3 cellular contexts compared by ENCODE assay signal in genomic region chr22:38146166-38146565, GRCh38. TPM values are rescaled to one million over a fixed set of nuclear protein-coding genes. Genes with fewer than 3 reads are reported as not detected.
"Had no signal": no experiment of that assay in that cellular context is flagged by ENCODE, and none has a peak within 500 bp of the region (broad histone marks: within the 10 kb centered on the region; RNA-seq: fewer than 3 reads in every experiment).

No MANE protein-coding gene starts in this region.

RNA-seq across cellular contexts. Expression of gene BAIAP2L2, which starts 35.7 kb away (rescaled TPM):
- total RNA-seq: ascending aorta, M059J, SJSA1 had no signal
